ENCODE assay signal across 1 cellular context in the genomic region with DNA sequence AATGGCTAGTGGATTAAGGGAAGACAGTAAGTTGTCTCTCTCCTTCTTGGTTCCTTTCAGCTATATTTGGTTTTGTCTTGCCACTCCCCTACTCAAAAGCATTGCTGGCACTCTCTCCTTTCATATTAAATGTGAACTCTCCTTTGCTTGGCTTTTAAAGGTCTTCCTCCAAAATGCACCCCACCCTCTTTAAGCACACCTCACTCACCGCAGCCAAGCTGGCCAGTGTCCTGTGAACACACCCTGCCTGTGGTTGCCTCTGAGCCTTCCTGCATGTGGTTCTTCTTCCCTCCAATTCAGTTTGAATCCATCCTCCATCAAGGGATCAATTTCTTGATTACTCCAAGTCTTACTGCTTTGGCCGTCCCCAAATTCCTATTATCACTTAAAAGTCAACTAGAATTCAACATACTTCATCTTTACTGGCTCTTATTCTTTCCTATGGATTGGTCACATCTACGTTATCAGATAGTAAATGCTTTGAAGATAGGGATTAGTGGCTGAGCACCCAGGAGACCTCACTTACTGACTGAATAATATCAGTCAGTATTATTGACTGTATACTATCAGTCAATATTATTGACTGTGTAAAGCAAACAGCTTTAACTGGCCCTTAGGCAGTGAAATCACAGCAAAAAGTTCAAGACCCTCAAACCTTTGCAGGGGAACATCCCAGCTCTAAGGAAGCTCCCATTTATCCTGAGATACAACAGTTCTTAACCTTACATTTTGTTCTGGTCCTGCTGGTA.
TF ChIP-seq lines count a peak whose summit lies in the region.

No MANE protein-coding gene starts in this region.

TF ChIP-seq in SK-N-SH treated with all-trans-retinoic acid at 6 μM for 48 hours, 23 proteins besides CTCF, POLR2A, EP300 and RAD21 (continued from another document):
- no peak for TF ChIP-seq POU6F1 (CRISPR knock-in tag; IDR thresholded peaks at IDR 0.05; ENCODE audit: borderline replicate concordance, low read depth)
- no peak for TF ChIP-seq CSRNP3 (CRISPR knock-in tag; IDR thresholded peaks at IDR 0.05)
- TF ChIP-seq BACH2 (CRISPR knock-in tag; IDR thresholded peaks at IDR 0.05; ENCODE audit: borderline replicate concordance), result no peak
